In genomic region chr14:49031710-49032109, GRCh38 we compare ENCODE assay signal across 3 cellular contexts.
DNase-seq lines count a peak whose midpoint lies in the region; ATAC-seq, FAIRE-seq and TF ChIP-seq lines count a peak whose summit lies in the region.
"Not testable (repeated sequence)": the region's sequence is repeated elsewhere in the genome, so short reads cannot be mapped to it uniquely, and the experiment has no call there.

No MANE protein-coding gene starts in this region.

- not testable (repeated sequence) for H3K36me3 Mint-ChIP-seq in central memory CD8-positive, alpha-beta T cell (ENCODE audit: insufficient read depth)

- not testable (repeated sequence) for H3K9me3 ChIP-seq in A549; HEK293 (ENCODE audit: control insufficient read depth, insufficient read depth, low read depth, low read length)

- not testable (repeated sequence) for H3K4me1 Mint-ChIP-seq in central memory CD8-positive, alpha-beta T cell

- TF ChIP-seq POLR2A in A549 (IDR thresholded peaks at IDR 0.05; ENCODE audit: low read length) = not testable (repeated sequence)

- not testable (repeated sequence) for H3K4me1 ChIP-seq in A549; HEK293 (ENCODE audit: control insufficient read depth, insufficient read depth, low read length)

- peak overlapping the region; percentile 57 for H3K27ac Mint-ChIP-seq in central memory CD8-positive, alpha-beta T cell (ENCODE audit: low read depth)

- TF ChIP-seq CTCF in A549 (IDR thresholded peaks at IDR 0.05); HEK293 (tag by site-specific recombination; IDR thresholded peaks at IDR 0.05): not testable (repeated sequence)

- not testable (repeated sequence) for H3K4me2 ChIP-seq in A549

- TF ChIP-seq RAD21 in A549 (conservative IDR thresholded peaks at IDR 0.05 in 1 of 2, IDR thresholded peaks at IDR 0.05 in 1 of 2) = not testable (repeated sequence)

- DNase-seq in A549 (ENCODE audit: low read depth in 1 of 2, low spot score in 1 of 2); central memory CD8-positive, alpha-beta T cell (ENCODE audit: low spot score in 2 of 2): not testable (repeated sequence)

- WGBS in A549 (ENCODE audit: missing lambda C conversion rate) = 4% methylated on average over 6 of the region's 6 CpGs

- H3K27me3 Mint-ChIP-seq in central memory CD8-positive, alpha-beta T cell = not testable (repeated sequence)

- H3K4me3 Mint-ChIP-seq in central memory CD8-positive, alpha-beta T cell = not testable (repeated sequence)

- not testable (repeated sequence) for FAIRE-seq in A549 (lab: Jason Lieb, UNC)

- H3K36me3 ChIP-seq in HEK293 (ENCODE audit: control insufficient read depth in 2 of 2, insufficient read depth in 1 of 2, low read length in 2 of 2) = not testable (repeated sequence)

- not testable (repeated sequence) for ATAC-seq in A549; central memory CD8-positive, alpha-beta T cell (replicated peaks; ENCODE audit: extremely low read depth, poor library complexity, severe bottlenecking)

- not testable (repeated sequence) for H3K27ac ChIP-seq in A549; HEK293 (ENCODE audit: extremely low read depth, low read depth, low read length)

- H3K9me3 Mint-ChIP-seq in central memory CD8-positive, alpha-beta T cell = not testable (repeated sequence)

- POLR2A ChIA-PET in A549 (lab: Yijun Ruan, JAX); HEK293 (lab: Yijun Ruan, JAX): not testable (repeated sequence)

- H3K4me3 ChIP-seq in A549; HEK293 (ENCODE audit: low read depth, low read length): not testable (repeated sequence)

- not testable (repeated sequence) for TF ChIP-seq EP300 in A549 (IDR thresholded peaks at IDR 0.05)

- CTCF ChIA-PET in A549 (lab: Yijun Ruan, JAX); HEK293 (lab: Yijun Ruan, JAX): not testable (repeated sequence)

TF ChIP-seq in A549, 52 proteins besides CTCF, POLR2A, EP300 and RAD21:
- TF ChIP-seq ZC3H11A (IDR thresholded peaks at IDR 0.05) = peak; percentile 55

TF ChIP-seq in HEK293, 187 proteins besides CTCF, POLR2A, EP300 and RAD21:
- TF ChIP-seq ZNF140 (tag by site-specific recombination; IDR thresholded peaks at IDR 0.05) (0 out of 2 replicates have a peak, but pooled peaks have one; percentile 16), ZNF394 (tag by site-specific recombination; IDR thresholded peaks at IDR 0.05; ENCODE audit: borderline replicate concordance) (peak; percentile 47; the same call in 1 of the 2 replicates), ZNF555 (tag by site-specific recombination; conservative IDR thresholded peaks at IDR 0.05) (peak; percentile 13; the same call in 1 of the 2 replicates), ZBTB11 (tag by site-specific recombination; conservative IDR thresholded peaks at IDR 0.05; ENCODE audit: low read depth) (peak; percentile 47; the same call in 1 of the 2 replicates), ZNF426 (tag by site-specific recombination; IDR thresholded peaks at IDR 0.05) (peak; percentile 39)
- TF ChIP-seq, protein P1, sequence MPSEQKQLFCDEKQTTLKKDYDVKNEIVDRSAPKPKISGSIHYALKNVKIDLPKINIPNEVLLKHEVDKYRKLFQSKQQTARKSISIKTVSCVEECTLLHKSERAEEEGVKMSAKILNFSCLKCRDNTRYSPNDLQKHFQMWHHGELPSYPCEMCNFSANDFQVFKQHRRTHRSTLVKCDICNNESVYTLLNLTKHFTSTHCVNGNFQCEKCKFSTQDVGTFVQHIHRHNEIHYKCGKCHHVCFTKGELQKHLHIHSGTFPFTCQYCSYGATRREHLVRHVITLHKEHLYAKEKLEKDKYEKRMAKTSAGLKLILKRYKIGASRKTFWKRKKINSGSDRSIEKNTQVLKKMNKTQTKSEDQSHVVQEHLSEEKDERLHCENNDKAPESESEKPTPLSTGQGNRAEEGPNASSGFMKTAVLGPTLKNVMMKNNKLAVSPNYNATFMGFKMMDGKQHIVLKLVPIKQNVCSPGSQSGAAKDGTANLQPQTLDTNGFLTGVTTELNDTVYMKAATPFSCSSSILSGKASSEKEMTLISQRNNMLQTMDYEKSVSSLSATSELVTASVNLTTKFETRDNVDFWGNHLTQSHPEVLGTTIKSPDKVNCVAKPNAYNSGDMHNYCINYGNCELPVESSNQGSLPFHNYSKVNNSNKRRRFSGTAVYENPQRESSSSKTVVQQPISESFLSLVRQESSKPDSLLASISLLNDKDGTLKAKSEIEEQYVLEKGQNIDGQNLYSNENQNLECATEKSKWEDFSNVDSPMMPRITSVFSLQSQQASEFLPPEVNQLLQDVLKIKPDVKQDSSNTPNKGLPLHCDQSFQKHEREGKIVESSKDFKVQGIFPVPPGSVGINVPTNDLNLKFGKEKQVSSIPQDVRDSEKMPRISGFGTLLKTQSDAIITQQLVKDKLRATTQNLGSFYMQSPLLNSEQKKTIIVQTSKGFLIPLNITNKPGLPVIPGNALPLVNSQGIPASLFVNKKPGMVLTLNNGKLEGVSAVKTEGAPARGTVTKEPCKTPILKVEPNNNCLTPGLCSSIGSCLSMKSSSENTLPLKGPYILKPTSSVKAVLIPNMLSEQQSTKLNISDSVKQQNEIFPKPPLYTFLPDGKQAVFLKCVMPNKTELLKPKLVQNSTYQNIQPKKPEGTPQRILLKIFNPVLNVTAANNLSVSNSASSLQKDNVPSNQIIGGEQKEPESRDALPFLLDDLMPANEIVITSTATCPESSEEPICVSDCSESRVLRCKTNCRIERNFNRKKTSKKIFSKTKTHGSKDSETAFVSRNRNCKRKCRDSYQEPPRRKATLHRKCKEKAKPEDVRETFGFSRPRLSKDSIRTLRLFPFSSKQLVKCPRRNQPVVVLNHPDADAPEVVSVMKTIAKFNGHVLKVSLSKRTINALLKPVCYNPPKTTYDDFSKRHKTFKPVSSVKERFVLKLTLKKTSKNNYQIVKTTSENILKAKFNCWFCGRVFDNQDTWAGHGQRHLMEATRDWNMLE (tag by site-specific recombination; conservative IDR thresholded peaks at IDR 0.05; ENCODE audit: low read depth) = peak; percentile 61; the same call in 1 of the 2 replicates
